Comparison of ENCODE assay signal across 1 cellular context in genomic region chr5:177312649-177313181, GRCh38.
A peak's percentile ranks its signal among the peaks of the same experiment; 100 is the strongest.
TF ChIP-seq lines count a peak whose summit lies in the region.

No MANE protein-coding gene starts in this region.

TF ChIP-seq in WTC11, 78 proteins besides CTCF, POLR2A, EP300 and RAD21 (continued from another document):
- TF ChIP-seq ZNF512 (CRISPR knock-in tag; IDR thresholded peaks at IDR 0.05; ENCODE audit: borderline replicate concordance), result no peak
- TF ChIP-seq, protein P1, sequence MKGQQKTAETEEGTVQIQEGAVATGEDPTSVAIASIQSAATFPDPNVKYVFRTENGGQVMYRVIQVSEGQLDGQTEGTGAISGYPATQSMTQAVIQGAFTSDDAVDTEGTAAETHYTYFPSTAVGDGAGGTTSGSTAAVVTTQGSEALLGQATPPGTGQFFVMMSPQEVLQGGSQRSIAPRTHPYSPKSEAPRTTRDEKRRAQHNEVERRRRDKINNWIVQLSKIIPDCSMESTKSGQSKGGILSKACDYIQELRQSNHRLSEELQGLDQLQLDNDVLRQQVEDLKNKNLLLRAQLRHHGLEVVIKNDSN (CRISPR knock-in tag; IDR thresholded peaks at IDR 0.05), result 0 out of 2 replicates have a peak, but pooled peaks have one; percentile 44
- no peak for TF ChIP-seq IRF2 (CRISPR knock-in tag; IDR thresholded peaks at IDR 0.05; ENCODE audit: borderline replicate concordance, low read depth)
- peak; percentile 64; the same call in 1 of the 2 replicates for TF ChIP-seq ZNF281 (CRISPR knock-in tag; IDR thresholded peaks at IDR 0.05)
- TF ChIP-seq ZNF416 (CRISPR knock-in tag; IDR thresholded peaks at IDR 0.05), result no peak
- TF ChIP-seq, protein P2, sequence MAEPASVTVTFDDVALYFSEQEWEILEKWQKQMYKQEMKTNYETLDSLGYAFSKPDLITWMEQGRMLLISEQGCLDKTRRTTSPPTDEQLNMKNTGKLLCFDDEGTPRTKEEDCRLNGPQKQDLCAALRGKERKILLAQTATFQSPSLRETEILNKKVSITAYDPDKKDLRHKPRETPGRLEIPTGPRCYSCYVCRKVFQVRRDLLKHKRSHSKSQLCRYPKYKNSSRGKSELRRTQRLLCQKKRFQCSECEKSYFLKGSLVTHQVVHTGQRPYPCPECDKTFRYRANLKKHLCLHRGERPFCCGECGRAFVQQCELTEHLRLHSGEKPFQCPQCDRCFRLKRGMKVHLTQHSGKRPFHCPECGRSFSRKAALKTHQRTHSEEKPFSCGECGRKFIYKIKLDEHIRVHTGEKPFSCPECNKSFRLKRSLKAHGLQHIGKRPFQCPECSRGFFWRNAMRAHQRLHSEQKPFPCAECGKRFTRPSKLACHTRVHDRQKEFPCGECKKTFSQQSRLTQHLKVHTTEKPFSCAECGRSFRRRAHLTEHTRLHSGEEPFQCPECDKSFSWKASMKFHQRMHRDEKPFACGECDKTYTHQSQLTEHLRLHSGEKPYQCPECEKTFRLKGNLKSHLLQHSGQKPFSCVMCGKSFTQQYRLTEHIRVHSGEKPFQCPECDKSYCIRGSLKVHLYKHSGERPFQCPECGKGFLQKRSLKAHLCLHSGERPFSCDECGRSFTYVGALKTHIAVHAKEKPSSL (CRISPR knock-in tag; conservative IDR thresholded peaks at IDR 0.05), result no peak
- 0 out of 2 replicates have a peak, but pooled peaks have one; percentile 18 for TF ChIP-seq TEAD1 (CRISPR knock-in tag; IDR thresholded peaks at IDR 0.05)
- no peak for TF ChIP-seq ELF4 (CRISPR knock-in tag; IDR thresholded peaks at IDR 0.05; ENCODE audit: low read depth)
- 0 out of 2 replicates have a peak, but pooled peaks have one; percentile 71 for TF ChIP-seq ATF1 (CRISPR knock-in tag; IDR thresholded peaks at IDR 0.05)
- TF ChIP-seq, protein P3, sequence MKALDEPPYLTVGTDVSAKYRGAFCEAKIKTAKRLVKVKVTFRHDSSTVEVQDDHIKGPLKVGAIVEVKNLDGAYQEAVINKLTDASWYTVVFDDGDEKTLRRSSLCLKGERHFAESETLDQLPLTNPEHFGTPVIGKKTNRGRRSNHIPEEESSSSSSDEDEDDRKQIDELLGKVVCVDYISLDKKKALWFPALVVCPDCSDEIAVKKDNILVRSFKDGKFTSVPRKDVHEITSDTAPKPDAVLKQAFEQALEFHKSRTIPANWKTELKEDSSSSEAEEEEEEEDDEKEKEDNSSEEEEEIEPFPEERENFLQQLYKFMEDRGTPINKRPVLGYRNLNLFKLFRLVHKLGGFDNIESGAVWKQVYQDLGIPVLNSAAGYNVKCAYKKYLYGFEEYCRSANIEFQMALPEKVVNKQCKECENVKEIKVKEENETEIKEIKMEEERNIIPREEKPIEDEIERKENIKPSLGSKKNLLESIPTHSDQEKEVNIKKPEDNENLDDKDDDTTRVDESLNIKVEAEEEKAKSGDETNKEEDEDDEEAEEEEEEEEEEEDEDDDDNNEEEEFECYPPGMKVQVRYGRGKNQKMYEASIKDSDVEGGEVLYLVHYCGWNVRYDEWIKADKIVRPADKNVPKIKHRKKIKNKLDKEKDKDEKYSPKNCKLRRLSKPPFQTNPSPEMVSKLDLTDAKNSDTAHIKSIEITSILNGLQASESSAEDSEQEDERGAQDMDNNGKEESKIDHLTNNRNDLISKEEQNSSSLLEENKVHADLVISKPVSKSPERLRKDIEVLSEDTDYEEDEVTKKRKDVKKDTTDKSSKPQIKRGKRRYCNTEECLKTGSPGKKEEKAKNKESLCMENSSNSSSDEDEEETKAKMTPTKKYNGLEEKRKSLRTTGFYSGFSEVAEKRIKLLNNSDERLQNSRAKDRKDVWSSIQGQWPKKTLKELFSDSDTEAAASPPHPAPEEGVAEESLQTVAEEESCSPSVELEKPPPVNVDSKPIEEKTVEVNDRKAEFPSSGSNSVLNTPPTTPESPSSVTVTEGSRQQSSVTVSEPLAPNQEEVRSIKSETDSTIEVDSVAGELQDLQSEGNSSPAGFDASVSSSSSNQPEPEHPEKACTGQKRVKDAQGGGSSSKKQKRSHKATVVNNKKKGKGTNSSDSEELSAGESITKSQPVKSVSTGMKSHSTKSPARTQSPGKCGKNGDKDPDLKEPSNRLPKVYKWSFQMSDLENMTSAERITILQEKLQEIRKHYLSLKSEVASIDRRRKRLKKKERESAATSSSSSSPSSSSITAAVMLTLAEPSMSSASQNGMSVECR (CRISPR knock-in tag; IDR thresholded peaks at IDR 0.05; ENCODE audit: borderline replicate concordance), result peak; percentile 70; the same call in 1 of the 2 replicates
- peak; percentile 79; the same call in 1 of the 2 replicates for TF ChIP-seq MLX (CRISPR knock-in tag; IDR thresholded peaks at IDR 0.05)
- TF ChIP-seq MXD4 (CRISPR knock-in tag; IDR thresholded peaks at IDR 0.05; ENCODE audit: borderline replicate concordance), result no peak
- 0 out of 2 replicates have a peak, but pooled peaks have one; percentile 2 for TF ChIP-seq CREM (CRISPR knock-in tag; IDR thresholded peaks at IDR 0.05)
- TF ChIP-seq FOXJ3 (CRISPR knock-in tag; IDR thresholded peaks at IDR 0.05; ENCODE audit: borderline replicate concordance), result no peak
